ENCODE assay signal across 1 cellular context in the genomic region with DNA sequence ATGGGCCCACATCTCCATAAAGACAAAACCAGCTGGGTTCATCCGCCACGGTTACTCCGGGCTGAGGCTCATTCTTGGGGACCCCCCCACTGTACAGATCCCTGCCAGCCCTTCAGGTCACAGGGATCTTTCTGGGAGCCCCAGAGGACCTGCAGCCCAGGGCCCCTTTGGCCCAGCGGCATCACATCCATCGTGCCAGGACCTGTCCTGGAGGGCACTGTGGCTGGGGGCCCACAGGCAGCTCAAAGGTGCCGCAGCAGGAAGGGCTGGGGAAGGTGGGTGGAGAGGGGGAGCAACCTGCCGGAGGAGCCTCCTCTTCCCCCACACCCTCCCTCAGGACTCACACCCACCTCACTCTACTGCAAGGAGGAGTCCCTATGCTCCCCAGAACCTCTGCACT.
TF ChIP-seq lines count a peak whose summit lies in the region.

No MANE protein-coding gene starts in this region.

TF ChIP-seq in HEK293, 187 proteins besides CTCF, POLR2A, EP300 and RAD21 (continued from another document):
- TF ChIP-seq, protein P1, sequence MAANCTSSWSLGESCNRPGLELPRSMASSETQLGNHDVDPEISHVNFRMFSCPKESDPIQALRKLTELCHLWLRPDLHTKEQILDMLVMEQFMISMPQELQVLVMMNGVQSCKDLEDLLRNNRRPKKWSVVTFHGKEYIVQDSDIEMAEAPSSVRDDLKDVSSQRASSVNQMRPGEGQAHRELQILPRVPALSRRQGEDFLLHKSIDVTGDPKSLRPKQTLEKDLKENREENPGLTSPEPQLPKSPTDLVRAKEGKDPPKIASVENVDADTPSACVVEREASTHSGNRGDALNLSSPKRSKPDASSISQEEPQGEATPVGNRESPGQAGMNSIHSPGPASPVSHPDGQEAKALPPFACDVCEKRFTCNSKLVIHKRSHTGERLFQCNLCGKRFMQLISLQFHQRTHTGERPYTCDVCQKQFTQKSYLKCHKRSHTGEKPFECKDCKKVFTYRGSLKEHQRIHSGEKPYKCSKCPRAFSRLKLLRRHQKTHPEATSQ (tag by site-specific recombination; IDR thresholded peaks at IDR 0.05), result no peak
- TF ChIP-seq, protein P2, sequence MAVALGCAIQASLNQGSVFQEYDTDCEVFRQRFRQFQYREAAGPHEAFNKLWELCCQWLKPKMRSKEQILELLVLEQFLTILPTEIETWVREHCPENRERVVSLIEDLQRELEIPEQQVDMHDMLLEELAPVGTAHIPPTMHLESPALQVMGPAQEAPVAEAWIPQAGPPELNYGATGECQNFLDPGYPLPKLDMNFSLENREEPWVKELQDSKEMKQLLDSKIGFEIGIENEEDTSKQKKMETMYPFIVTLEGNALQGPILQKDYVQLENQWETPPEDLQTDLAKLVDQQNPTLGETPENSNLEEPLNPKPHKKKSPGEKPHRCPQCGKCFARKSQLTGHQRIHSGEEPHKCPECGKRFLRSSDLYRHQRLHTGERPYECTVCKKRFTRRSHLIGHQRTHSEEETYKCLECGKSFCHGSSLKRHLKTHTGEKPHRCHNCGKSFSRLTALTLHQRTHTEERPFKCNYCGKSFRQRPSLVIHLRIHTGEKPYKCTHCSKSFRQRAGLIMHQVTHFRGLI (tag by site-specific recombination; IDR thresholded peaks at IDR 0.05), result no peak
- no peak for TF ChIP-seq SALL2 (tag by site-specific recombination; IDR thresholded peaks at IDR 0.05; ENCODE audit: borderline replicate concordance)
- TF ChIP-seq ZNF169 (tag by site-specific recombination; IDR thresholded peaks at IDR 0.05), result no peak
- TF ChIP-seq SP3 (tag by site-specific recombination; IDR thresholded peaks at IDR 0.05), result no peak
